In genomic region chr2:231111987-231112386, GRCh38 we compare ENCODE assay signal across 21 cellular contexts. TPM values are rescaled to one million over a fixed set of nuclear protein-coding genes. Genes with fewer than 3 reads are reported as not detected.
A peak's percentile ranks its signal among the peaks of the same experiment; 100 is the strongest.
DNase-seq lines count a peak whose midpoint lies in the region; ATAC-seq, FAIRE-seq and TF ChIP-seq lines count a peak whose summit lies in the region.
"Had no signal": no experiment of that assay in that cellular context is flagged by ENCODE, and none has a peak within 500 bp of the region (broad histone marks: within the 10 kb centered on the region; RNA-seq: fewer than 3 reads in every experiment).

No MANE protein-coding gene starts in this region.

- H3K27ac Mint-ChIP-seq in chondrocyte (ENCODE audit: unreplicated experiment): peak overlapping the region; percentile 94
- H3K27ac Mint-ChIP-seq in progenitor cell of endocrine pancreas: no peak overlapping the region
- H3K27ac Mint-ChIP-seq: activated naive CD8-positive, alpha-beta T cell treated with anti-CD3 and anti-CD28 coated beads for 36 hours; neural progenitor cell had no signal

- H3K4me1 ChIP-seq in mucosa of descending colon (ENCODE audit: low read depth) (no peaks in the 10 kb centered on the region), right cardiac atrium (ENCODE audit: control insufficient read depth, insufficient read depth, low read length) (no peaks in the 10 kb centered on the region)

- intact Hi-C loops in mucosa of descending colon (cut with DNase I, micrococcal nuclease) (no loop called here), right cardiac atrium (cut with DNase I) (no loop called here)

- ATAC-seq in mucosa of descending colon (peak; percentile 44), right cardiac atrium (no peak)
- ATAC-seq: gastroesophageal sphincter had no signal

- 94% methylated on average over 1 of the region's 1 CpG for WGBS in right cardiac atrium

- no peaks in the 10 kb centered on the region for H3K27me3 ChIP-seq in right cardiac atrium (ENCODE audit: control insufficient read depth, insufficient read depth)
- H3K27me3 ChIP-seq: gastroesophageal sphincter, neural progenitor cell, right atrium auricular region had no signal

- H3K36me3 ChIP-seq in mucosa of descending colon (ENCODE audit: low read depth): no peaks in the 10 kb centered on the region
- H3K36me3 ChIP-seq: neural progenitor cell had no signal

- H3K4me1 Mint-ChIP-seq in chondrocyte (ENCODE audit: low read depth) (peaks cover 73% of the 10 kb centered on the region), progenitor cell of endocrine pancreas (ENCODE audit: low read depth) (no peaks in the 10 kb centered on the region)
- H3K4me1 Mint-ChIP-seq: activated naive CD8-positive, alpha-beta T cell treated with anti-CD3 and anti-CD28 coated beads for 36 hours; central memory CD8-positive, alpha-beta T cell; neural progenitor cell had no signal

- H3K9me3 ChIP-seq in mucosa of descending colon: no peaks in the 10 kb centered on the region
- H3K9me3 ChIP-seq in right cardiac atrium (ENCODE audit: control insufficient read depth, low read length): no peaks in the 10 kb centered on the region
- H3K9me3 ChIP-seq: gastroesophageal sphincter, right atrium auricular region had no signal

- H3K27me3 Mint-ChIP-seq in chondrocyte (ENCODE audit: low read depth) (no peaks in the 10 kb centered on the region), progenitor cell of endocrine pancreas (no peaks in the 10 kb centered on the region)
- H3K27me3 Mint-ChIP-seq: activated naive CD8-positive, alpha-beta T cell treated with anti-CD3 and anti-CD28 coated beads for 36 hours; central memory CD8-positive, alpha-beta T cell had no signal

- H3K9me3 Mint-ChIP-seq in chondrocyte (ENCODE audit: low read depth): no peaks in the 10 kb centered on the region
- no peaks in the 10 kb centered on the region for H3K9me3 Mint-ChIP-seq in progenitor cell of endocrine pancreas (ENCODE audit: low read depth)
- H3K9me3 Mint-ChIP-seq: activated naive CD8-positive, alpha-beta T cell treated with anti-CD3 and anti-CD28 coated beads for 36 hours; central memory CD8-positive, alpha-beta T cell; neural progenitor cell had no signal

- DNase-seq in AG10803 (ENCODE audit: low read depth) (peak; percentile 46), LHCN-M2 (ENCODE audit: low read depth) (peak; percentile 54), chondrocyte (ENCODE audit: low spot score) (no peak), mucosa of descending colon (no peak), urothelium cell line (ENCODE audit: low spot score) (no peak), progenitor cell of endocrine pancreas (ENCODE audit: low spot score, unreplicated experiment) (no peak), right cardiac atrium (no peak), iPS-NIHi7 (ENCODE audit: extremely low spot score) (no peak)
- DNase-seq: ACHN; activated CD4-positive, alpha-beta T cell treated with anti-CD3 and anti-CD28 coated beads, Interleukin-2, amount 50 U/mL, for 48 hours; activated naive CD8-positive, alpha-beta T cell treated with anti-CD3 and anti-CD28 coated beads for 36 hours; activated T-cell treated with anti-CD3 and anti-CD28 coated beads, Interleukin-2, amount 50 U/mL, for 48 hours; GF-D8; mammary epithelial cell; NCI-H1048; NCI-H2171 treated with DMSO at 0.1 percent for 48 hours; SW 1271 had no signal

- H3K27ac ChIP-seq in right cardiac atrium (ENCODE audit: low read length): no peak overlapping the region
- H3K27ac ChIP-seq: neural progenitor cell, right atrium auricular region had no signal

- TF ChIP-seq CTCF in AG10803 (conservative IDR thresholded peaks at IDR 0.05; ENCODE audit: low read length): no peak
- no peak for TF ChIP-seq CTCF in chondrocyte (IDR thresholded peaks at IDR 0.05)
- no peak for TF ChIP-seq CTCF in mucosa of descending colon (IDR thresholded peaks at IDR 0.05)
- TF ChIP-seq CTCF in progenitor cell of endocrine pancreas (IDR thresholded peaks at IDR 0.05; ENCODE audit: unreplicated experiment): no peak

- peaks cover 8% of the 10 kb centered on the region for H3K36me3 Mint-ChIP-seq in chondrocyte (ENCODE audit: low read depth)
- H3K36me3 Mint-ChIP-seq in progenitor cell of endocrine pancreas (ENCODE audit: insufficient read depth): peaks cover 24% of the 10 kb centered on the region

- H3K4me3 Mint-ChIP-seq in chondrocyte (ENCODE audit: unreplicated experiment): peak overlapping the region; percentile 28
- H3K4me3 Mint-ChIP-seq in progenitor cell of endocrine pancreas (ENCODE audit: low read depth): no peak overlapping the region
- H3K4me3 Mint-ChIP-seq: activated naive CD8-positive, alpha-beta T cell treated with anti-CD3 and anti-CD28 coated beads for 36 hours; central memory CD8-positive, alpha-beta T cell; neural progenitor cell had no signal

- FAIRE-seq in urothelium cell line (lab: Jason Lieb, UNC): no peak

- H3K4me3 ChIP-seq in AG10803 (ENCODE audit: low read length) (no peak overlapping the region), mucosa of descending colon (no peak overlapping the region), right cardiac atrium (ENCODE audit: low read length) (no peak overlapping the region)
- H3K4me3 ChIP-seq: gastroesophageal sphincter, neural progenitor cell, right atrium auricular region had no signal

RNA-seq across cellular contexts. Expression of gene HTR2B, which starts 12.9 kb away (rescaled TPM):
- total RNA-seq in LHCN-M2 (2014; rRNA removed) (0.13 and 0.52 TPM in 2 replicates), chondrocyte (0.69 to 0.85 TPM in 2 of 3 replicates, not detected in the other), mucosa of descending colon (1 to 10 TPM in 1 of 3 donors, under 1 TPM in 2; 0.17 to 4.1 (median 0.22) TPM), progenitor cell of endocrine pancreas (not detected in 2 replicates), right cardiac atrium (10 to 100 TPM in 1 of 4 donors, 1 to 10 TPM in 3; 4.3 to 11.9 (median 8.0) TPM)
- polyA plus RNA-seq in LHCN-M2 (2012): 0.18 TPM
- polyA plus RNA-seq in right cardiac atrium: 2.3 TPM
- total RNA-seq: activated naive CD8-positive, alpha-beta T cell treated with anti-CD3 and anti-CD28 coated beads for 36 hours had no signal
- polyA plus RNA-seq: mammary epithelial cell had no signal

RNA-seq across cellular contexts. Expression of gene PSMD1, which starts 55.3 kb away (rescaled TPM):
- 142 and 172 TPM in 2 replicates for total RNA-seq in LHCN-M2 (2014; rRNA removed)
- polyA plus RNA-seq in LHCN-M2 (2012): 102 TPM
- total RNA-seq in chondrocyte: 105 to 142 TPM (median 108 TPM) in 3 replicates
- total RNA-seq in mucosa of descending colon: 10 to 100 TPM; 68.1 to 90.4 (median 76.6) TPM
- 99.0 and 103 TPM in 2 replicates for total RNA-seq in progenitor cell of endocrine pancreas
- total RNA-seq in right cardiac atrium: 10 to 100 TPM; 77.4 to 88.6 (median 83.2) TPM
- 35.6 TPM for polyA plus RNA-seq in right cardiac atrium

Comparison
In these comparisons a context has a peak if more than half of its experiments do, and no peak if none do; other contexts are left out.
1. DNase-seq: peak in AG10803 (single experiment) and LHCN-M2 (single experiment); none in chondrocyte (single experiment), mucosa of descending colon (0 of 3), urothelium cell line (single experiment), progenitor cell of endocrine pancreas (single experiment), right cardiac atrium (0 of 3) and iPS-NIHi7 (single experiment).